In the genomic region with DNA sequence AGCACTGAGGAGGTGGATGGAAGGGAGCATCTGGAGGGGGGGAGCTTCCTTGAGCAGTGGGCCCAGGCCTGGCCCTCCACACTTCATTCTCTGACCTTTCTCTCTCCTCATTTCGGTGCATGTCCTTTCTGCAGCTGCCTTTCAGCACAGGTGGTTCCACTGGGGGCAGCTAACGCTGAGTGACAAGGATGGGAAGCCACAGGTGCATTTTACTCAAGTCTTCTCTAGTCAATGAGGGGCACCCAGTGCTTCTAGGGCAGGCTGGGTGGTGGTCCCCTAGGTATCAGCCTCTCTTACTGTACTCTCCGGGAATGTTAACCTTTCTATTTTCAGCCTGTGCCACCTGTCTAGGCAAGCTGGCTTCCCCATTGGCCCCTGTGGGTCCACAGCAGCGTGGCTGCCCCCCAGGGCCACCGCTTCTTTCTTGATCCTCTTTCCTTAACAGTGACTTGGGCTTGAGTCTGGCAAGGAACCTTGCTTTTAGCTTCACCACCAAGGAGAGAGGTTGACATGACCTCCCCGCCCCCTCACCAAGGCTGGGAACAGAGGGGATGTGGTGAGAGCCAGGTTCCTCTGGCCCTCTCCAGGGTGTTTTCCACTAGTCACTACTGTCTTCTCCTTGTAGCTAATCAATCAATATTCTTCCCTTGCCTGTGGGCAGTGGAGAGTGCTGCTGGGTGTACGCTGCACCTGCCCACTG, we compare ENCODE assay signal across 9 cellular contexts. TPM values are rescaled to one million over a fixed set of nuclear protein-coding genes. Genes with fewer than 3 reads are reported as not detected.
DNase-seq lines count a peak whose midpoint lies in the region; ATAC-seq, FAIRE-seq and TF ChIP-seq lines count a peak whose summit lies in the region.
"Had no signal": no experiment of that assay in that cellular context is flagged by ENCODE, and none has a peak within 500 bp of the region (broad histone marks: within the 10 kb centered on the region; RNA-seq: fewer than 3 reads in every experiment).

No MANE protein-coding gene starts in this region.

- no peaks in the 10 kb centered on the region for H3K9me3 Mint-ChIP-seq in CD8-positive, alpha-beta T cell
- no peaks in the 10 kb centered on the region for H3K9me3 Mint-ChIP-seq in astrocyte (ENCODE audit: unreplicated experiment)
- no peaks in the 10 kb centered on the region for H3K9me3 Mint-ChIP-seq in natural killer cell treated with Interleukin-12 subunit alpha and Interleukin-12 subunit beta and Interleukin-15 and Interleukin-18, amount 100 ng/mL, for 72 hours

- H4K91ac ChIP-seq in IMR-90 (ENCODE audit: insufficient read depth, low read depth, low read length), result no peak overlapping the region

- peaks cover 44% of the 10 kb centered on the region for H3K36me3 Mint-ChIP-seq in CD8-positive, alpha-beta T cell
- peaks cover 20% of the 10 kb centered on the region for H3K36me3 Mint-ChIP-seq in astrocyte (ENCODE audit: low read depth, unreplicated experiment)
- peaks cover 6% of the 10 kb centered on the region for H3K36me3 Mint-ChIP-seq in natural killer cell treated with Interleukin-12 subunit alpha and Interleukin-12 subunit beta and Interleukin-15 and Interleukin-18, amount 100 ng/mL, for 72 hours

- FAIRE-seq in astrocyte (lab: Jason Lieb, UNC) (no peak), small intestine (lab: Jason Lieb, UNC) (no peak)

- H3K18ac ChIP-seq in IMR-90 (ENCODE audit: low read depth, low read length), result no peak overlapping the region

- peaks cover 26% of the 10 kb centered on the region for H3F3A ChIP-seq in MM.1S (ENCODE audit: insufficient read depth, low read length)

- no peak for TF ChIP-seq CTCF in CD8-positive, alpha-beta T cell (IDR thresholded peaks at IDR 0.05)
- TF ChIP-seq CTCF in IMR-90 (conservative IDR thresholded peaks at IDR 0.05; ENCODE audit: low read depth, low read length), result no peak
- TF ChIP-seq CTCF in astrocyte (IDR thresholded peaks at IDR 0.05; ENCODE audit: insufficient read depth, low read depth, low read length), result no peak
- no peak for TF ChIP-seq CTCF in MM.1S (IDR thresholded peaks at IDR 0.05; ENCODE audit: low read length)
- no peak for TF ChIP-seq CTCF in GM20000 (IDR thresholded peaks at IDR 0.05; ENCODE audit: extremely low read depth, missing control alignments)

- BruUV-seq in IMR-90 (replicated peaks; lab: Mats Ljungman, UMichigan), result no TSS peak

- H2AK9ac ChIP-seq in IMR-90 (replicated peaks; ENCODE audit: low read depth, low read length, poor library complexity), result peak overlapping the region; percentile 25

- dilution Hi-C loops in IMR-90 (cut with HindIII; ENCODE audit: low sequenced_read_pairs, unreplicated experiment), result no loop called here

- H2BK5ac ChIP-seq in IMR-90 (ENCODE audit: low read depth, low read length, poor library complexity, severe bottlenecking), result no peak overlapping the region

- peaks cover 0 to 14% of the 10 kb centered on the region in 2 experiments; a peak in 2 of 4 replicates for H3K79me1 ChIP-seq in IMR-90 (ENCODE audit: low read depth in 1 of 2, low read length in 2 of 2)

- CTCF ChIA-PET in CD8-positive, alpha-beta T cell (lab: Charles Lee), result interaction anchor here (0.6 to 8.3 kb wide), 19 partner anchors 9 to 253 kb away, joined by 3 to 130 read pairs (median 8); no protein-coding TSS in a partner anchor
- CTCF ChIA-PET in IMR-90 (lab: Yijun Ruan, JAX), result interaction anchor here (0.9 to 5.7 kb wide), 5 partner anchors 12 to 254 kb away, joined by 3 to 52 read pairs (median 6); no protein-coding TSS in a partner anchor

- H3K23ac ChIP-seq in IMR-90 (ENCODE audit: low read depth, low read length), result no peak overlapping the region

- no peaks in the 10 kb centered on the region; the same call in 1 of the 2 replicates for H3K9me1 ChIP-seq in IMR-90 (ENCODE audit: insufficient read depth, low read length)

- H2AK5ac ChIP-seq in IMR-90 (ENCODE audit: low read depth, low read length), result no peak overlapping the region

- H3K4me3 Mint-ChIP-seq in CD8-positive, alpha-beta T cell, result no peak overlapping the region
- no peak overlapping the region for H3K4me3 Mint-ChIP-seq in astrocyte (ENCODE audit: unreplicated experiment)
- no peak overlapping the region for H3K4me3 Mint-ChIP-seq in natural killer cell treated with Interleukin-12 subunit alpha and Interleukin-12 subunit beta and Interleukin-15 and Interleukin-18, amount 100 ng/mL, for 72 hours

- H3K27ac Mint-ChIP-seq in CD8-positive, alpha-beta T cell, result peak overlapping the region; percentile 4
- H3K27ac Mint-ChIP-seq in astrocyte (ENCODE audit: unreplicated experiment), result peak overlapping the region; percentile 86
- peak overlapping the region in 1 of 2 donors; percentile 59 for H3K27ac Mint-ChIP-seq in natural killer cell treated with Interleukin-12 subunit alpha and Interleukin-12 subunit beta and Interleukin-15 and Interleukin-18, amount 100 ng/mL, for 72 hours

- H3K9me3 ChIP-seq in CD8-positive, alpha-beta T cell (ENCODE audit: low read length), result no peaks in the 10 kb centered on the region
- H3K9me3 ChIP-seq in IMR-90 (ENCODE audit: control insufficient read depth, insufficient read depth, low read length) (no peaks in the 10 kb centered on the region), astrocyte (ENCODE audit: insufficient read depth, low read depth, low read length) (no peaks in the 10 kb centered on the region), MM.1S (replicated peaks; ENCODE audit: insufficient read depth, low read length) (no peaks in the 10 kb centered on the region), small intestine (ENCODE audit: control insufficient read depth, low read depth) (no peaks in the 10 kb centered on the region)

- H3K4me3 ChIP-seq in CD8-positive, alpha-beta T cell (ENCODE audit: low read depth, low read length), result no peak overlapping the region
- H3K4me3 ChIP-seq in IMR-90 (ENCODE audit: insufficient read depth, low read depth, low read length), result no peak overlapping the region
- no peak overlapping the region for H3K4me3 ChIP-seq in astrocyte (ENCODE audit: insufficient read depth, low read depth, low read length)
- H3K4me3 ChIP-seq in MM.1S (ENCODE audit: low read length), result no peak overlapping the region
- H3K4me3 ChIP-seq in small intestine (ENCODE audit: low read depth in 1 of 2, low read length in 2 of 2), result no peak overlapping the region

- no CpG with 5 or more reads among the region's 7 CpGs for WGBS in IMR-90 (ENCODE audit: extremely low coverage in 2 of 2, insufficient read length in 1 of 2), 2 experiments
- WGBS in small intestine, 3 donors, result 86 to 90% (median 89%) methylated on average over 7 of the region's 7 CpGs

- in situ Hi-C loops in IMR-90 (cut with MboI; ENCODE audit: low sequenced_read_pairs), result no loop called here

- H4K20me1 ChIP-seq in IMR-90 (ENCODE audit: insufficient read depth, low read length) (peaks cover 18% of the 10 kb centered on the region; the same call in 1 of the 2 replicates), astrocyte (ENCODE audit: insufficient read depth, low read length) (peaks cover 19% of the 10 kb centered on the region), MM.1S (ENCODE audit: insufficient read depth, low read length) (0 out of 2 replicates have a peak, but pooled peaks cover 4% of the 10 kb centered on the region)

- H3K79me2 ChIP-seq in astrocyte (ENCODE audit: insufficient read depth, low read length), result no peaks in the 10 kb centered on the region
- H3K79me2 ChIP-seq in MM.1S (ENCODE audit: low read length), result no peaks in the 10 kb centered on the region

- no peak for TF ChIP-seq POLR2A in IMR-90 (IDR thresholded peaks at IDR 0.05; ENCODE audit: low read depth, low read length)

- no peaks in the 10 kb centered on the region for H3K27me3 ChIP-seq in CD8-positive, alpha-beta T cell (ENCODE audit: insufficient read depth, low read length)
- H3K27me3 ChIP-seq in IMR-90 (ENCODE audit: control insufficient read depth, insufficient read depth, low read length) (no peaks in the 10 kb centered on the region), astrocyte (ENCODE audit: insufficient read depth, low read length) (no peaks in the 10 kb centered on the region), MM.1S (replicated peaks; ENCODE audit: insufficient read depth, low read length) (no peaks in the 10 kb centered on the region), small intestine (ENCODE audit: control insufficient read depth in 2 of 2, insufficient read depth in 2 of 2, low read length in 2 of 2) (no peaks in the 10 kb centered on the region)

- no peak overlapping the region for H2BK15ac ChIP-seq in IMR-90 (ENCODE audit: low read depth, low read length)

- no peaks in the 10 kb centered on the region for H3K9me2 ChIP-seq in MM.1S (replicated peaks; ENCODE audit: insufficient read depth, low read length)

- H4K5ac ChIP-seq in IMR-90 (ENCODE audit: low read depth, low read length), result no peak overlapping the region

- H4K8ac ChIP-seq in IMR-90 (ENCODE audit: low read depth in 2 of 2, low read length in 2 of 2), result no peak overlapping the region

- intact Hi-C loops in CD8-positive, alpha-beta T cell (cut with DNase I, micrococcal nuclease), result loop anchor here (1.0 to 2.0 kb wide), 4 partner anchors 62 to 254 kb away; no protein-coding TSS in a partner anchor
- intact Hi-C loops in IMR-90 (cut with micrococcal nuclease), result loop anchor here (1.0 to 2.0 kb wide), 3 partner anchors 62 to 373 kb away; no protein-coding TSS in a partner anchor

- POLR2A ChIA-PET in CD8-positive, alpha-beta T cell (lab: Charles Lee), result interaction anchor here (1.9 kb wide), 1 partner anchor 62 kb away, joined by 5 read pairs; no protein-coding TSS in a partner anchor
- POLR2A ChIA-PET in IMR-90 (lab: Charles Lee; ENCODE audit: unreplicated experiment), result no interaction called here

- no peak overlapping the region for H2BK20ac ChIP-seq in IMR-90 (ENCODE audit: low read depth, low read length)

- no peak overlapping the region for H3K14ac ChIP-seq in IMR-90 (replicated peaks; ENCODE audit: low read depth, low read length)

- TF ChIP-seq RAD21 in IMR-90 (IDR thresholded peaks at IDR 0.05; ENCODE audit: low read length), result no peak

- no peak for ATAC-seq in CD8-positive, alpha-beta T cell
- ATAC-seq in IMR-90 (ENCODE audit: low read depth), result 0 out of 2 replicates have a peak, but pooled peaks have one; percentile 5
- ATAC-seq in natural killer cell treated with Interleukin-12 subunit alpha and Interleukin-12 subunit beta and Interleukin-15 and Interleukin-18, amount 100 ng/mL, for 72 hours, result no peak

- H3K9ac ChIP-seq in IMR-90 (ENCODE audit: low read depth, low read length) (no peak overlapping the region), astrocyte (ENCODE audit: low read length) (no peak overlapping the region), MM.1S (ENCODE audit: low read length) (no peak overlapping the region)

- no peak for DNase-seq in CD8-positive, alpha-beta T cell
- DNase-seq in IMR-90 (no peak), astrocyte (ENCODE audit: low read depth) (no peak), T1000 (lab: John Stamatoyannopoulos, UW) (no peak), MM.1S (no peak), GM20000 (ENCODE audit: low spot score) (no peak), small intestine (no peak)
- DNase-seq in natural killer cell treated with Interleukin-12 subunit alpha and Interleukin-12 subunit beta and Interleukin-15 and Interleukin-18, amount 100 ng/mL, for 72 hours (ENCODE audit: low spot score), result peak; percentile 54
- DNase-seq: activated CD4-positive, alpha-beta T cell treated with anti-CD3 and anti-CD28 coated beads, Interleukin-2, amount 50 U/mL, for 4 hours had no signal

- H2BK120ac ChIP-seq in IMR-90 (ENCODE audit: low read depth, low read length), result no peak overlapping the region

- H3K27me3 Mint-ChIP-seq in CD8-positive, alpha-beta T cell (ENCODE audit: low read depth), result no peaks in the 10 kb centered on the region
- H3K27me3 Mint-ChIP-seq in astrocyte (ENCODE audit: low read depth, unreplicated experiment), result no peaks in the 10 kb centered on the region
- no peaks in the 10 kb centered on the region for H3K27me3 Mint-ChIP-seq in natural killer cell treated with Interleukin-12 subunit alpha and Interleukin-12 subunit beta and Interleukin-15 and Interleukin-18, amount 100 ng/mL, for 72 hours

- H3K4me1 ChIP-seq in CD8-positive, alpha-beta T cell (ENCODE audit: insufficient read depth, low read length), result no peaks in the 10 kb centered on the region
- H3K4me1 ChIP-seq in IMR-90 (ENCODE audit: control insufficient read depth, insufficient read depth, low read length), result peaks cover 6% of the 10 kb centered on the region
- H3K4me1 ChIP-seq in astrocyte (ENCODE audit: insufficient read depth, low read length), result peaks cover 22% of the 10 kb centered on the region
- no peaks in the 10 kb centered on the region for H3K4me1 ChIP-seq in MM.1S (ENCODE audit: low read length)
- H3K4me1 ChIP-seq in small intestine (ENCODE audit: control insufficient read depth in 2 of 2, insufficient read depth in 1 of 2, low read depth in 1 of 2, low read length in 1 of 2), result no peaks in the 10 kb centered on the region

- peaks cover 4% of the 10 kb centered on the region for H3K4me1 Mint-ChIP-seq in CD8-positive, alpha-beta T cell (ENCODE audit: low read depth)
- peaks cover 33% of the 10 kb centered on the region for H3K4me1 Mint-ChIP-seq in astrocyte (ENCODE audit: low read depth, unreplicated experiment)
- peaks cover 6 to 27% of the 10 kb centered on the region in 2 donors for H3K4me1 Mint-ChIP-seq in natural killer cell treated with Interleukin-12 subunit alpha and Interleukin-12 subunit beta and Interleukin-15 and Interleukin-18, amount 100 ng/mL, for 72 hours (ENCODE audit: low read depth in 2 of 2)

- H2AFZ ChIP-seq in IMR-90 (replicated peaks; ENCODE audit: low read length, poor library complexity), result no peak overlapping the region
- no peak overlapping the region for H2AFZ ChIP-seq in astrocyte (ENCODE audit: low read depth, low read length)
- H2AFZ ChIP-seq in MM.1S (ENCODE audit: low read length), result no peak overlapping the region

- no peak overlapping the region for H3K4ac ChIP-seq in IMR-90 (ENCODE audit: low read depth, low read length)

- peaks cover 27% of the 10 kb centered on the region for H3K36me3 ChIP-seq in CD8-positive, alpha-beta T cell (ENCODE audit: insufficient read depth, low read length)
- H3K36me3 ChIP-seq in IMR-90 (ENCODE audit: control insufficient read depth, insufficient read depth, low read length) (peaks cover 44% of the 10 kb centered on the region), astrocyte (ENCODE audit: insufficient read depth, low read length) (peaks cover 22% of the 10 kb centered on the region), MM.1S (replicated peaks; ENCODE audit: insufficient read depth, low read length) (0 out of 2 replicates have a peak, but pooled peaks cover 3% of the 10 kb centered on the region), small intestine (ENCODE audit: control insufficient read depth in 2 of 2, insufficient read depth in 2 of 2, low read length in 2 of 2) (peaks cover 13% of the 10 kb centered on the region in 2 donors)

- no peak overlapping the region for H3K4me2 ChIP-seq in IMR-90 (ENCODE audit: low read depth, low read length)
- no peak overlapping the region for H3K4me2 ChIP-seq in astrocyte (ENCODE audit: low read length)
- no peak overlapping the region for H3K4me2 ChIP-seq in MM.1S (ENCODE audit: low read depth, low read length)

- H3K27ac ChIP-seq in CD8-positive, alpha-beta T cell (ENCODE audit: low read depth, low read length), result no peak overlapping the region
- no peak overlapping the region for H3K27ac ChIP-seq in IMR-90 (ENCODE audit: insufficient read depth, low read length)
- no peak overlapping the region for H3K27ac ChIP-seq in astrocyte (ENCODE audit: low read depth, low read length)
- no peak overlapping the region; the same call in 1 of the 2 replicates for H3K27ac ChIP-seq in MM.1S (ENCODE audit: low read length)
- H3K27ac ChIP-seq in small intestine (ENCODE audit: low read depth in 1 of 2, low read length in 1 of 2), result no peak overlapping the region

- H3K56ac ChIP-seq in IMR-90 (ENCODE audit: extremely low read depth, insufficient read depth, low read length), result no peak overlapping the region

RNA-seq across cellular contexts. Expression of gene YARS1, which starts 43.2 kb away (rescaled TPM):
- 100 to 1,000 TPM; 105 to 114 TPM for total RNA-seq in CD8-positive, alpha-beta T cell
- total RNA-seq in IMR-90 (2012; rRNA removed) (149 and 166 TPM in 2 replicates), astrocyte (214 and 219 TPM in 2 replicates)
- polyA plus RNA-seq in IMR-90 (2012; rRNA removed) (62.3 and 100 TPM in 2 replicates), small intestine (10 to 100 TPM; 39.4 to 79.9 (median 66.2) TPM)
- 44.6 and 66.2 TPM in 2 replicates for polyA plus RNA-seq in IMR-90 (2012; cell fraction: cytosol; rRNA removed)
- 61.1 and 163 TPM in 2 replicates for polyA plus RNA-seq in IMR-90 (2012; cell fraction: nucleus; rRNA removed; ENCODE audit: low replicate concordance)
- 100 to 1,000 TPM; 228 to 274 TPM for total RNA-seq in natural killer cell treated with Interleukin-12 subunit alpha and Interleukin-12 subunit beta and Interleukin-15 and Interleukin-18, amount 100 ng/mL, for 72 hours

RNA-seq across cellular contexts. Expression of gene S100PBP, which starts 43.5 kb away (rescaled TPM):
- 10 to 100 TPM; 21.2 to 26.6 TPM for total RNA-seq in CD8-positive, alpha-beta T cell
- total RNA-seq in IMR-90 (2012; rRNA removed) (20.3 and 25.8 TPM in 2 replicates), astrocyte (39.9 and 40.3 TPM in 2 replicates)
- polyA plus RNA-seq in IMR-90 (2012; rRNA removed) (12.6 and 13.9 TPM in 2 replicates), small intestine (1 to 10 TPM; 4.3 to 7.4 (median 7.1) TPM)
- polyA plus RNA-seq in IMR-90 (2012; cell fraction: cytosol; rRNA removed), result 2.6 and 4.5 TPM in 2 replicates
- 8.9 and 48.4 TPM in 2 replicates for polyA plus RNA-seq in IMR-90 (2012; cell fraction: nucleus; rRNA removed; ENCODE audit: low replicate concordance)
- total RNA-seq in natural killer cell treated with Interleukin-12 subunit alpha and Interleukin-12 subunit beta and Interleukin-15 and Interleukin-18, amount 100 ng/mL, for 72 hours, result 10 to 100 TPM; 31.0 to 54.9 TPM
